In genomic region chr1:38026592-38027200, GRCh38 we compare ENCODE assay signal across 1 cellular context.
TF ChIP-seq lines count a peak whose summit lies in the region.

No MANE protein-coding gene starts in this region.

TF ChIP-seq in K562, 482 proteins besides CTCF, POLR2A, EP300 and RAD21 (continues in another document):
- TF ChIP-seq DPF2 (IDR thresholded peaks at IDR 0.05) (no peak), ZNF280A (IDR thresholded peaks at IDR 0.05; ENCODE audit: low read depth, partially characterized antibody) (no peak), PTRF (tag; IDR thresholded peaks at IDR 0.05) (no peak), XRCC3 (IDR thresholded peaks at IDR 0.05) (no peak), SP1 (CRISPR knock-in tag; IDR thresholded peaks at IDR 0.05) (0 out of 2 replicates have a peak, but pooled peaks have one; percentile 38), FIP1L1 (IDR thresholded peaks at IDR 0.05; ENCODE audit: low read depth, low read length, poor library complexity, severe bottlenecking) (no peak), DEAF1 (CRISPR knock-in tag; IDR thresholded peaks at IDR 0.05) (0 out of 2 replicates have a peak, but pooled peaks have one; percentile 54), SPI1 (IDR thresholded peaks at IDR 0.05; ENCODE audit: borderline replicate concordance, low read depth, low read length) (no peak), FOXA1 (IDR thresholded peaks at IDR 0.05; ENCODE audit: borderline replicate concordance) (no peak), GATAD2B (IDR thresholded peaks at IDR 0.05; ENCODE audit: borderline replicate concordance) (no peak), SAP30 (IDR thresholded peaks at IDR 0.05; ENCODE audit: borderline replicate concordance, insufficient read depth, low read depth, low read length, poor library complexity, severe bottlenecking) (no peak), ZFX (CRISPR knock-in tag; IDR thresholded peaks at IDR 0.05) (no peak), ZBTB43 (CRISPR knock-in tag; IDR thresholded peaks at IDR 0.05) (no peak), HDAC1 (IDR thresholded peaks at IDR 0.05) (no peak), CBFA2T2 (conservative IDR thresholded peaks at IDR 0.05) (no peak), MAX (CRISPR knock-in tag; IDR thresholded peaks at IDR 0.05) (no peak), MAZ (CRISPR knock-in tag; conservative IDR thresholded peaks at IDR 0.05 in 1 of 2, IDR thresholded peaks at IDR 0.05 in 1 of 2) (0 out of 4 replicates have a peak, but pooled peaks of 1 of the 2 experiments have one; percentile 22), ARID2 (IDR thresholded peaks at IDR 0.05) (peak; percentile 44; the same call in 1 of the 2 replicates), MTF1 (CRISPR knock-in tag; IDR thresholded peaks at IDR 0.05; ENCODE audit: borderline replicate concordance) (no peak), E2F5 (CRISPR knock-in tag; IDR thresholded peaks at IDR 0.05) (no peak), ELK3 (CRISPR knock-in tag; IDR thresholded peaks at IDR 0.05) (no peak), CREB5 (CRISPR knock-in tag; IDR thresholded peaks at IDR 0.05) (no peak), ZNF311 (CRISPR knock-in tag; IDR thresholded peaks at IDR 0.05) (no peak), TAL1 (IDR thresholded peaks at IDR 0.05) (no peak), GABPB2 (CRISPR knock-in tag; conservative IDR thresholded peaks at IDR 0.05) (no peak), ID3 (CRISPR knock-in tag; IDR thresholded peaks at IDR 0.05) (no peak), ID3 (tag; IDR thresholded peaks at IDR 0.05) (no peak), SUPT5H (IDR thresholded peaks at IDR 0.05) (0 out of 2 replicates have a peak, but pooled peaks have one; percentile 37), MNT (conservative IDR thresholded peaks at IDR 0.05) (no peak), SNIP1 (IDR thresholded peaks at IDR 0.05; ENCODE audit: low read depth) (no peak), GTF3C2 (IDR thresholded peaks at IDR 0.05; ENCODE audit: borderline replicate concordance, extremely low read depth, insufficient read length) (no peak), TRIM25 (IDR thresholded peaks at IDR 0.05; ENCODE audit: borderline replicate concordance) (no peak), POLR3G (IDR thresholded peaks at IDR 0.05; ENCODE audit: extremely low read depth, insufficient read length, insufficient replicate concordance) (no peak), RBM25 (IDR thresholded peaks at IDR 0.05; ENCODE audit: low read depth, low read length, severe bottlenecking) (no peak), MEIS2 (IDR thresholded peaks at IDR 0.05; ENCODE audit: partially characterized antibody) (no peak), SMC3 (conservative IDR thresholded peaks at IDR 0.05; ENCODE audit: insufficient read depth, low read depth, low read length) (peak; percentile 48; the same call in 1 of the 2 replicates), STAG1 (CRISPR knock-in tag; IDR thresholded peaks at IDR 0.05; ENCODE audit: borderline replicate concordance) (peak; percentile 70; the same call in 1 of the 2 replicates), ZNF695 (CRISPR knock-in tag; IDR thresholded peaks at IDR 0.05) (no peak), EWSR1 (IDR thresholded peaks at IDR 0.05; ENCODE audit: borderline replicate concordance, low read depth, partially characterized antibody) (no peak), PRDM10 (IDR thresholded peaks at IDR 0.05; ENCODE audit: partially characterized antibody) (no peak), ZNF354B (CRISPR knock-in tag; IDR thresholded peaks at IDR 0.05) (no peak), FOXM1 (IDR thresholded peaks at IDR 0.05; ENCODE audit: low read depth) (no peak), FOXM1 (CRISPR knock-in tag; IDR thresholded peaks at IDR 0.05; ENCODE audit: low read depth) (no peak), PHB2 (IDR thresholded peaks at IDR 0.05; ENCODE audit: low read depth) (no peak), GABPA (tag; conservative IDR thresholded peaks at IDR 0.05; ENCODE audit: low read depth) (no peak), KLF16 (IDR thresholded peaks at IDR 0.05) (0 out of 2 replicates have a peak, but pooled peaks have one; percentile 15)
